Comparison of ENCODE assay signal across 8 cellular contexts in the genomic region with DNA sequence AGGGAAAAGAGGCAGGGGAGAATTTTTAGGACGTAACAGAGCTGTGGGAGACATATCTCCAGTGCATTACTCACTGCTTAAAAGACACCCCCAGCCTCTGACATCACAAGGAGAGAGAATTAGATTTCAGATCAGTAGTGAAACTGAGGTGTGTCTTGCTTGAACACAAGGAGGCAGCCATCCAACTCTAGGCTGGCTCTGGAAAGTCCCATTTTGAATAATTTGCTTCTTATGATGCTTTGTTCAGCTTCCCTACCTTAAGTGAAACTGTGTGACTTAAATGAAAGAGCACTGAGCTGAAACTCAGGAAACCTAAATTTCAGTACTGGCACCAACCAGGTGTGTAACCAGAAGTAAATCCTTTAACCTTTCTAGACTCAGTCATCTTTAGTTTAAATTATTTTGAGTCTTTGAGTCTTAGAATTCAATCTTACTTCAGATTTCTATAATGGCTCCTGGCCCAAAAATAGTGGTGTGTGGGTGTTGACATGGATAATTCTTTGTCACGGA.
DNase-seq lines count a peak whose midpoint lies in the region; ATAC-seq, FAIRE-seq and TF ChIP-seq lines count a peak whose summit lies in the region.

No MANE protein-coding gene starts in this region.

- H3K4me1 Mint-ChIP-seq in activated naive CD8-positive, alpha-beta T cell treated with anti-CD3 and anti-CD28 coated beads for 36 hours, result peaks cover 70% of the 10 kb centered on the region
- H3K4me1 Mint-ChIP-seq in memory B cell, result peaks cover 47% of the 10 kb centered on the region

- H3K9me3 Mint-ChIP-seq in activated naive CD8-positive, alpha-beta T cell treated with anti-CD3 and anti-CD28 coated beads for 36 hours, result peaks cover 4% of the 10 kb centered on the region
- no peaks in the 10 kb centered on the region for H3K9me3 Mint-ChIP-seq in memory B cell

- H3K4me1 ChIP-seq in upper lobe of right lung, result peaks cover 37% of the 10 kb centered on the region

- peak overlapping the region; percentile 51 for H3K27ac ChIP-seq in upper lobe of right lung

- peak; percentile 65 for DNase-seq in GM10266 (ENCODE audit: extremely low spot score)
- DNase-seq in NB4 (ENCODE audit: low read depth), result peak; percentile 23
- peak; percentile 67 for DNase-seq in activated naive CD8-positive, alpha-beta T cell treated with anti-CD3 and anti-CD28 coated beads for 36 hours
- peak; percentile 47 to 77 for DNase-seq in memory B cell (ENCODE audit: low spot score in 2 of 2)
- no peak for DNase-seq in upper lobe of right lung
- no peak for DNase-seq in DMS153 treated with DMSO at 0.1 percent for 48 hours (lab: John Stamatoyannopoulos, UW; ENCODE audit: unreplicated experiment)
- no peak for DNase-seq in frontal cortex (ENCODE audit: low spot score in 2 of 2)

- H3K9me3 ChIP-seq in upper lobe of right lung, result no peaks in the 10 kb centered on the region

- intact Hi-C loops in upper lobe of right lung (cut with DNase I), result no loop called here

- peaks cover 3% of the 10 kb centered on the region for H3K36me3 Mint-ChIP-seq in activated naive CD8-positive, alpha-beta T cell treated with anti-CD3 and anti-CD28 coated beads for 36 hours
- H3K36me3 Mint-ChIP-seq in memory B cell, result no peaks in the 10 kb centered on the region

- no peaks in the 10 kb centered on the region for H3K27me3 Mint-ChIP-seq in activated naive CD8-positive, alpha-beta T cell treated with anti-CD3 and anti-CD28 coated beads for 36 hours
- H3K27me3 Mint-ChIP-seq in memory B cell, result no peaks in the 10 kb centered on the region

- H3K36me3 ChIP-seq in upper lobe of right lung, result no peaks in the 10 kb centered on the region

- TF ChIP-seq POLR2A in NB4 (IDR thresholded peaks at IDR 0.05; ENCODE audit: extremely low read depth, insufficient read length), result no peak

- H3K27me3 ChIP-seq in upper lobe of right lung, result no peaks in the 10 kb centered on the region

- peak overlapping the region; percentile 19 for H3K4me3 Mint-ChIP-seq in activated naive CD8-positive, alpha-beta T cell treated with anti-CD3 and anti-CD28 coated beads for 36 hours
- peak overlapping the region; percentile 37 for H3K4me3 Mint-ChIP-seq in memory B cell

- ATAC-seq in GM21786 (IDR thresholded peaks at IDR 0.05; ENCODE audit: unreplicated experiment) (peak; percentile 82), memory B cell (ENCODE audit: low read depth) (peak; percentile 91), upper lobe of right lung (peak; percentile 26)

- peak overlapping the region; percentile 93 for H3K27ac Mint-ChIP-seq in activated naive CD8-positive, alpha-beta T cell treated with anti-CD3 and anti-CD28 coated beads for 36 hours
- H3K27ac Mint-ChIP-seq in memory B cell, result peak overlapping the region; percentile 88

- TF ChIP-seq CTCF in GM10266 (IDR thresholded peaks at IDR 0.05; ENCODE audit: control insufficient read depth, insufficient read depth, low read depth, missing control alignments) (peak; percentile 10), NB4 (IDR thresholded peaks at IDR 0.05; ENCODE audit: low read depth, low read length) (no peak), upper lobe of right lung (IDR thresholded peaks at IDR 0.05) (no peak)

- no peak overlapping the region for H3K4me3 ChIP-seq in NB4 (ENCODE audit: low read depth, low read length)
- no peak overlapping the region for H3K4me3 ChIP-seq in upper lobe of right lung

- FAIRE-seq in frontal cortex (lab: Jason Lieb, UNC), result no peak

Comparison
In these comparisons a context has a peak if more than half of its experiments do, and no peak if none do; other contexts are left out.
1. DNase-seq: peak in GM10266 (single experiment), NB4 (single experiment), activated naive CD8-positive, alpha-beta T cell treated with anti-CD3 and anti-CD28 coated beads for 36 hours (single experiment) and memory B cell (2 of 2); none in upper lobe of right lung (single experiment), DMS153 treated with DMSO at 0.1 percent for 48 hours (single experiment) and frontal cortex (0 of 2).
2. ATAC-seq: peak in every context shown above with its lines; median percentile 91 in memory B cell; 82 in GM21786; 26 in upper lobe of right lung.